Comparison of ENCODE assay signal across 23 cellular contexts in genomic region chr4:104416725-104417363, GRCh38.
DNase-seq lines count a peak whose midpoint lies in the region; TF ChIP-seq lines count a peak whose summit lies in the region.
"Had no signal": no experiment of that assay in that cellular context is flagged by ENCODE, and none has a peak within 500 bp of the region (broad histone marks: within the 10 kb centered on the region; RNA-seq: fewer than 3 reads in every experiment).

No MANE protein-coding gene starts in this region.

- H2BK15ac ChIP-seq in H9 (ENCODE audit: low read depth, low read length) = no peak overlapping the region

- no peak; the same call in 2 of the 3 replicates for TF ChIP-seq CTCF in H9 (conservative IDR thresholded peaks at IDR 0.05)
- no peak for TF ChIP-seq CTCF in neural progenitor cell (IDR thresholded peaks at IDR 0.05)
- no peak for TF ChIP-seq CTCF in esophagus muscularis mucosa (IDR thresholded peaks at IDR 0.05)

- H4K5ac ChIP-seq in H9 (ENCODE audit: insufficient read length, low read depth, low read length) = no peak overlapping the region

- H3K36me3 ChIP-seq in neural progenitor cell (no peaks in the 10 kb centered on the region), esophagus muscularis mucosa (no peaks in the 10 kb centered on the region)
- H3K36me3 ChIP-seq: BLaER1, esophagus squamous epithelium, uterus had no signal

- H2AFZ ChIP-seq in H9 (ENCODE audit: low read length) = no peak overlapping the region
- peak overlapping the region; percentile 77 for H2AFZ ChIP-seq in neural progenitor cell (replicated peaks)

- no peak overlapping the region for H3T11ph ChIP-seq in H9 (ENCODE audit: low read length)

- H3K27me3 ChIP-seq in H9 (ENCODE audit: insufficient read depth, low read length) = no peaks in the 10 kb centered on the region
- H3K27me3 ChIP-seq in neural progenitor cell = no peaks in the 10 kb centered on the region
- H3K27me3 ChIP-seq in esophagus muscularis mucosa = no peaks in the 10 kb centered on the region
- H3K27me3 ChIP-seq: BLaER1, esophagus squamous epithelium, uterus had no signal

- no peak overlapping the region for H4K91ac ChIP-seq in H9 (ENCODE audit: insufficient read length, low read depth, low read length)

- no peaks in the 10 kb centered on the region for H4K20me1 ChIP-seq in H9 (ENCODE audit: control insufficient read depth, insufficient read depth, insufficient read length)
- no peaks in the 10 kb centered on the region for H4K20me1 ChIP-seq in neural progenitor cell (ENCODE audit: low read depth)
- H4K20me1 ChIP-seq: BLaER1 had no signal

- no peak overlapping the region for H3K4me3 ChIP-seq in neural progenitor cell
- H3K4me3 ChIP-seq in esophagus muscularis mucosa = no peak overlapping the region
- H3K4me3 ChIP-seq: BLaER1, esophagus squamous epithelium, lung, uterus had no signal

- H2BK20ac ChIP-seq in H9 (ENCODE audit: low read depth, low read length, poor library complexity, severe bottlenecking) = no peak overlapping the region

- no peaks in the 10 kb centered on the region for H3K79me2 ChIP-seq in H9 (ENCODE audit: insufficient read depth, low read length)
- H3K79me2 ChIP-seq in neural progenitor cell (ENCODE audit: low read depth) = no peaks in the 10 kb centered on the region

- no peak overlapping the region for H2BK120ac ChIP-seq in H9 (ENCODE audit: low read depth, low read length, poor library complexity, severe bottlenecking)

- no peak overlapping the region for H3K56ac ChIP-seq in H9 (ENCODE audit: insufficient read length, low read depth, low read length)

- H2AK5ac ChIP-seq in H9 (ENCODE audit: insufficient read length, low read length) = no peak overlapping the region

- no peak overlapping the region for H3K4me2 ChIP-seq in H9 (ENCODE audit: insufficient read depth, insufficient read length, low read length)
- peak overlapping the region; percentile 56 for H3K4me2 ChIP-seq in neural progenitor cell
- H3K4me2 ChIP-seq: BLaER1 had no signal

- no peak for TF ChIP-seq POLR2A in esophagus muscularis mucosa (IDR thresholded peaks at IDR 0.05; ENCODE audit: low read depth)

- no peaks in the 10 kb centered on the region for H3K9me3 ChIP-seq in H9 (ENCODE audit: control insufficient read depth, low read depth, low read length)
- H3K9me3 ChIP-seq in neural progenitor cell (ENCODE audit: low read depth) = no peaks in the 10 kb centered on the region
- H3K9me3 ChIP-seq in esophagus muscularis mucosa = no peaks in the 10 kb centered on the region
- H3K9me3 ChIP-seq: BLaER1, esophagus squamous epithelium, uterus had no signal

- H3K4me1 ChIP-seq in H9 (ENCODE audit: insufficient read depth, low read length) (peaks cover 7% of the 10 kb centered on the region), neural progenitor cell (peaks cover 48% of the 10 kb centered on the region), esophagus muscularis mucosa (peaks cover 0 to 12% (median 0%) of the 10 kb centered on the region in 4 donors)
- H3K4me1 ChIP-seq: BLaER1, esophagus squamous epithelium, uterus had no signal

- H3K27ac ChIP-seq in H9 (ENCODE audit: insufficient read length, low read depth, low read length) = no peak overlapping the region
- peak overlapping the region; percentile 21 for H3K27ac ChIP-seq in neural progenitor cell
- H3K27ac ChIP-seq in esophagus muscularis mucosa (replicated peaks in 1 of 4) = no peak overlapping the region
- H3K27ac ChIP-seq: BLaER1, esophagus squamous epithelium, uterus had no signal

- peak; percentile 41 for DNase-seq in H9
- DNase-seq in SW480 (ENCODE audit: low spot score) = peak; percentile 39
- peak; percentile 12 for DNase-seq in iPS-NIHi11 (ENCODE audit: low spot score)
- peak; percentile 58 for DNase-seq in neural progenitor cell (ENCODE audit: low spot score)
- no peak for DNase-seq in esophagus muscularis mucosa (ENCODE audit: extremely low spot score)
- DNase-seq in NCI-H345 treated with DMSO at 0.1 percent for 48 hours (lab: John Stamatoyannopoulos, UW; ENCODE audit: unreplicated experiment) = no peak
- DNase-seq in stimulated activated CD8-positive, alpha-beta memory T cell treated with anti-CD3 and anti-CD28 coated beads, Interleukin-4, amount 100 ng/mL, for 48 hours = no peak
- no peak for DNase-seq in effector CD4-positive, alpha-beta T cell
- DNase-seq: activated CD4-positive, alpha-beta memory T cell treated with anti-CD3 and anti-CD28 coated beads for 36 hours; activated CD8-positive, alpha-beta memory T cell treated with anti-CD3 and anti-CD28 coated beads, Interleukin-2, amount 50 U/mL, for 48 hours; COR-L47; DND-41; effector memory CD8-positive, alpha-beta T cell; esophagus squamous epithelium; hippocampal formation; NCI-H2081 treated with DMSO at 0.1 percent for 48 hours; NCI-H510A treated with DMSO at 0.1 percent for 48 hours; occipital lobe; stimulated activated naive B cell treated with anti-CD40 and anti-IgM and Interleukin-4, amounts not matched to agents 10 μg/mL and 1 μg/mL and 100 μg/mL, for 72 hours; uterus had no signal

- H2BK12ac ChIP-seq in H9 (ENCODE audit: insufficient read length, low read depth, low read length) = no peak overlapping the region

- H3F3A ChIP-seq in neural progenitor cell (ENCODE audit: low read depth) = peaks cover 27% of the 10 kb centered on the region

- no peak overlapping the region for H3K23ac ChIP-seq in H9 (ENCODE audit: insufficient read length, low read depth, low read length)

- H2BK5ac ChIP-seq in H9 (ENCODE audit: insufficient read length, low read length) = no peak overlapping the region

- H3K4ac ChIP-seq in H9 (ENCODE audit: low read depth, low read length) = no peak overlapping the region

- H3K36me3 Mint-ChIP-seq in H9 (ENCODE audit: insufficient read depth in 1 of 3, low read depth in 3 of 3) (no peaks in the 10 kb centered on the region), neural progenitor cell (no peaks in the 10 kb centered on the region)
- H3K36me3 Mint-ChIP-seq: activated CD4-positive, alpha-beta memory T cell treated with anti-CD3 and anti-CD28 coated beads for 36 hours; stimulated activated naive B cell treated with anti-CD40 and anti-IgM and Interleukin-4, amounts not matched to agents 10 μg/mL and 1 μg/mL and 100 μg/mL, for 72 hours had no signal

- H3K79me1 ChIP-seq in H9 (ENCODE audit: insufficient read depth, low read depth, low read length, poor library complexity, severe bottlenecking) = no peaks in the 10 kb centered on the region

- H3K27me3 Mint-ChIP-seq in H9 (ENCODE audit: low read depth) (no peaks in the 10 kb centered on the region), neural progenitor cell (ENCODE audit: insufficient read depth, low read depth) (no peaks in the 10 kb centered on the region)
- H3K27me3 Mint-ChIP-seq: activated CD4-positive, alpha-beta memory T cell treated with anti-CD3 and anti-CD28 coated beads for 36 hours; effector memory CD8-positive, alpha-beta T cell; stimulated activated naive B cell treated with anti-CD40 and anti-IgM and Interleukin-4, amounts not matched to agents 10 μg/mL and 1 μg/mL and 100 μg/mL, for 72 hours had no signal

- H3K9me3 Mint-ChIP-seq in H9 = no peaks in the 10 kb centered on the region
- no peaks in the 10 kb centered on the region for H3K9me3 Mint-ChIP-seq in neural progenitor cell
- H3K9me3 Mint-ChIP-seq: activated CD4-positive, alpha-beta memory T cell treated with anti-CD3 and anti-CD28 coated beads for 36 hours; activated T-helper 2 cell treated with anti-CD3 and anti-CD28 coated beads, Interferon-gamma antibody, Interleukin-2, Interleukin-4, amounts not matched to agents 10 μg/mL and 5 μg/mL and 100 μg/mL, durations not matched to agents 14 hours and 24 hours and 36 hours; stimulated activated naive B cell treated with anti-CD40 and anti-IgM and Interleukin-4, amounts not matched to agents 10 μg/mL and 1 μg/mL and 100 μg/mL, for 72 hours had no signal

- peak overlapping the region; percentile 27 to 96 (median 27); a peak in 5 of 7 replicates for H3K27ac Mint-ChIP-seq in H9
- peak overlapping the region; percentile 74 for H3K27ac Mint-ChIP-seq in neural progenitor cell
- H3K27ac Mint-ChIP-seq: activated CD4-positive, alpha-beta memory T cell treated with anti-CD3 and anti-CD28 coated beads for 36 hours; activated T-helper 2 cell treated with anti-CD3 and anti-CD28 coated beads, Interferon-gamma antibody, Interleukin-2, Interleukin-4, amounts not matched to agents 10 μg/mL and 5 μg/mL and 100 μg/mL, durations not matched to agents 14 hours and 24 hours and 36 hours; effector memory CD8-positive, alpha-beta T cell; stimulated activated naive B cell treated with anti-CD40 and anti-IgM and Interleukin-4, amounts not matched to agents 10 μg/mL and 1 μg/mL and 100 μg/mL, for 72 hours had no signal

- H3K14ac ChIP-seq in H9 (ENCODE audit: insufficient read depth, low read length) = no peak overlapping the region

- no peak overlapping the region for H3K4me3 Mint-ChIP-seq in H9
- H3K4me3 Mint-ChIP-seq in neural progenitor cell = no peak overlapping the region
- H3K4me3 Mint-ChIP-seq: activated CD4-positive, alpha-beta memory T cell treated with anti-CD3 and anti-CD28 coated beads for 36 hours; effector memory CD8-positive, alpha-beta T cell; stimulated activated naive B cell treated with anti-CD40 and anti-IgM and Interleukin-4, amounts not matched to agents 10 μg/mL and 1 μg/mL and 100 μg/mL, for 72 hours had no signal

- no peak overlapping the region for H3K18ac ChIP-seq in H9 (ENCODE audit: insufficient read length, low read depth, low read length)

- H3K23me2 ChIP-seq in H9 (ENCODE audit: insufficient read length, low read depth, low read length, poor library complexity, severe bottlenecking) = peaks cover 3% of the 10 kb centered on the region

- intact Hi-C loops in esophagus muscularis mucosa (cut with DNase I) = no loop called here

- no peak overlapping the region for H3K9ac ChIP-seq in H9 (ENCODE audit: extremely low read depth, insufficient read length, low read length)
- no peak overlapping the region for H3K9ac ChIP-seq in neural progenitor cell
- H3K9ac ChIP-seq: BLaER1 had no signal

- no peak for TF ChIP-seq EP300 in esophagus muscularis mucosa (IDR thresholded peaks at IDR 0.05)

- H3K4me1 Mint-ChIP-seq in H9 (peaks cover 30 to 32% of the 10 kb centered on the region in 2 experiments), neural progenitor cell (peaks cover 56% of the 10 kb centered on the region)
- H3K4me1 Mint-ChIP-seq: stimulated activated naive B cell treated with anti-CD40 and anti-IgM and Interleukin-4, amounts not matched to agents 10 μg/mL and 1 μg/mL and 100 μg/mL, for 72 hours had no signal

- H4K8ac ChIP-seq in H9 (replicated peaks; ENCODE audit: insufficient read length, low read depth, low read length) = no peak overlapping the region

Comparison
In these comparisons a context has a peak if more than half of its experiments do, and no peak if none do; other contexts are left out.
1. DNase-seq: peak in H9 (single experiment), SW480 (single experiment), iPS-NIHi11 (single experiment) and neural progenitor cell (single experiment); none in esophagus muscularis mucosa (single experiment), NCI-H345 treated with DMSO at 0.1 percent for 48 hours (single experiment), stimulated activated CD8-positive, alpha-beta memory T cell treated with anti-CD3 and anti-CD28 coated beads, Interleukin-4, amount 100 ng/mL, for 48 hours (single experiment) and effector CD4-positive, alpha-beta T cell (single experiment).